ENCODE assay signal across 19 cellular contexts in genomic region chr21:34037446-34037845, GRCh38. TPM values are rescaled to one million over a fixed set of nuclear protein-coding genes. Genes with fewer than 3 reads are reported as not detected.
A peak's percentile ranks its signal among the peaks of the same experiment; 100 is the strongest.
DNase-seq lines count a peak whose midpoint lies in the region; ATAC-seq, FAIRE-seq and TF ChIP-seq lines count a peak whose summit lies in the region.
"Had no signal": no experiment of that assay in that cellular context is flagged by ENCODE, and none has a peak within 500 bp of the region (broad histone marks: within the 10 kb centered on the region; RNA-seq: fewer than 3 reads in every experiment).

No MANE protein-coding gene starts in this region.

- no peak for TF ChIP-seq EP300 in tibial nerve (IDR thresholded peaks at IDR 0.05)

- POLR2A ChIA-PET in CD8-positive, alpha-beta T cell (lab: Charles Lee), result no interaction called here

- CTCF ChIA-PET in CD8-positive, alpha-beta T cell (lab: Charles Lee), result no interaction called here

- peak overlapping the region; percentile 70 for H2AFZ ChIP-seq in astrocyte (ENCODE audit: low read depth, low read length)

- H3K36me3 ChIP-seq in astrocyte (ENCODE audit: insufficient read depth, low read length) (no peaks in the 10 kb centered on the region), tibial nerve (no peaks in the 10 kb centered on the region)
- H3K36me3 ChIP-seq in CD8-positive, alpha-beta T cell (ENCODE audit: insufficient read depth, low read length), result no peaks in the 10 kb centered on the region
- H3K36me3 ChIP-seq: heart right ventricle, Peyer's patch, stomach had no signal

- H3K27me3 Mint-ChIP-seq in astrocyte (ENCODE audit: low read depth, unreplicated experiment), result no peaks in the 10 kb centered on the region
- H3K27me3 Mint-ChIP-seq in CD8-positive, alpha-beta T cell (ENCODE audit: low read depth), result no peaks in the 10 kb centered on the region
- H3K27me3 Mint-ChIP-seq: CD4-positive, alpha-beta T cell had no signal

- H3K4me2 ChIP-seq in astrocyte (ENCODE audit: low read length), result peak overlapping the region; percentile 67

- H3K27me3 ChIP-seq in astrocyte (ENCODE audit: insufficient read depth, low read length) (no peaks in the 10 kb centered on the region), foreskin keratinocyte (no peaks in the 10 kb centered on the region), tibial nerve (no peaks in the 10 kb centered on the region)
- no peaks in the 10 kb centered on the region for H3K27me3 ChIP-seq in CD8-positive, alpha-beta T cell (ENCODE audit: insufficient read depth, low read length)
- H3K27me3 ChIP-seq: Peyer's patch had no signal

- no peaks in the 10 kb centered on the region for H3K79me2 ChIP-seq in astrocyte (ENCODE audit: insufficient read depth, low read length)

- no peak for FAIRE-seq in astrocyte (lab: Jason Lieb, UNC)

- H3K4me1 Mint-ChIP-seq in astrocyte (ENCODE audit: low read depth, unreplicated experiment), result peaks cover 12% of the 10 kb centered on the region
- H3K4me1 Mint-ChIP-seq in CD8-positive, alpha-beta T cell (ENCODE audit: low read depth), result no peaks in the 10 kb centered on the region

- H3K4me3 ChIP-seq in astrocyte (ENCODE audit: insufficient read depth, low read depth, low read length) (no peak overlapping the region), skeletal muscle cell (ENCODE audit: low read depth, low read length) (no peak overlapping the region), tibial nerve (no peak overlapping the region)
- H3K4me3 ChIP-seq in CD8-positive, alpha-beta T cell (ENCODE audit: low read depth, low read length), result no peak overlapping the region
- H3K4me3 ChIP-seq: heart right ventricle, Peyer's patch, stomach had no signal

- ATAC-seq in foreskin keratinocyte, result peak; percentile 80
- ATAC-seq in CD8-positive, alpha-beta T cell, result no peak
- no peak for ATAC-seq in omental fat pad (ENCODE audit: low FRiP score)
- ATAC-seq: activated T-cell treated with anti-CD3 and anti-CD28 coated beads, Interleukin-2, amount 50 U/mL, for 4 hours; heart right ventricle had no signal

- H3K27ac Mint-ChIP-seq in astrocyte (ENCODE audit: unreplicated experiment), result peak overlapping the region; percentile 64
- no peak overlapping the region for H3K27ac Mint-ChIP-seq in CD8-positive, alpha-beta T cell
- H3K27ac Mint-ChIP-seq: CD4-positive, alpha-beta T cell had no signal

- H3K36me3 Mint-ChIP-seq in astrocyte (ENCODE audit: low read depth, unreplicated experiment), result peaks cover 1% of the 10 kb centered on the region
- no peaks in the 10 kb centered on the region for H3K36me3 Mint-ChIP-seq in CD8-positive, alpha-beta T cell

- H3K9me3 ChIP-seq in astrocyte (ENCODE audit: insufficient read depth, low read depth, low read length) (no peaks in the 10 kb centered on the region), tibial nerve (no peaks in the 10 kb centered on the region)
- no peaks in the 10 kb centered on the region for H3K9me3 ChIP-seq in CD8-positive, alpha-beta T cell (ENCODE audit: low read length)
- H3K9me3 ChIP-seq: heart right ventricle, Peyer's patch, stomach had no signal

- H3K4me1 ChIP-seq in astrocyte (ENCODE audit: insufficient read depth, low read length) (peaks cover 11% of the 10 kb centered on the region), foreskin keratinocyte (peaks cover 10% of the 10 kb centered on the region), tibial nerve (peaks cover 0 to 13% (median 3%) of the 10 kb centered on the region in 4 donors)
- H3K4me1 ChIP-seq in CD8-positive, alpha-beta T cell (ENCODE audit: insufficient read depth, low read length), result no peaks in the 10 kb centered on the region
- H3K4me1 ChIP-seq: heart right ventricle, Peyer's patch, stomach had no signal

- H3K9ac ChIP-seq in astrocyte (ENCODE audit: low read length), result peak overlapping the region; percentile 7

- peak overlapping the region; percentile 17 for H3K4me3 Mint-ChIP-seq in astrocyte (ENCODE audit: unreplicated experiment)
- H3K4me3 Mint-ChIP-seq in CD8-positive, alpha-beta T cell, result no peak overlapping the region
- H3K4me3 Mint-ChIP-seq: activated T-cell treated with anti-CD3 and anti-CD28 coated beads, Interleukin-2, amount 50 U/mL, for 4 hours; CD4-positive, alpha-beta T cell; neural crest cell had no signal

- DNase-seq in HPDE6-E6E7 (ENCODE audit: extremely low spot score) (peak; percentile 81), astrocyte (ENCODE audit: low read depth) (peak; percentile 91), foreskin keratinocyte (peak; percentile 58 to 76), skeletal muscle cell (ENCODE audit: low read depth) (peak; percentile 50), C1 segment of cervical spinal cord (lab: John Stamatoyannopoulos, UW) (no peak), tibial nerve (ENCODE audit: low spot score in 2 of 2) (no peak), omental fat pad (ENCODE audit: low spot score) (no peak)
- no peak for DNase-seq in CD8-positive, alpha-beta T cell
- DNase-seq: activated T-cell treated with anti-CD3 and anti-CD28 coated beads, Interleukin-2, amount 50 U/mL, for 4 hours; anterior cingulate cortex; CD4-positive, alpha-beta T cell; effector CD8-positive, alpha-beta T cell; GF-D8; heart right ventricle; NCI-H187; NCI-H510A treated with DMSO at 0.1 percent for 48 hours; Peyer's patch; stomach had no signal

- WGBS in tibial nerve, 2 donors, result 83% methylated on average over 6 of the region's 6 CpGs

- TF ChIP-seq CTCF in astrocyte (IDR thresholded peaks at IDR 0.05; ENCODE audit: insufficient read depth, low read depth, low read length) (no peak), foreskin keratinocyte (conservative IDR thresholded peaks at IDR 0.05) (no peak), tibial nerve (IDR thresholded peaks at IDR 0.05) (no peak), omental fat pad (IDR thresholded peaks at IDR 0.05) (no peak)
- no peak for TF ChIP-seq CTCF in CD8-positive, alpha-beta T cell (IDR thresholded peaks at IDR 0.05)

- TF ChIP-seq POLR2A in tibial nerve (IDR thresholded peaks at IDR 0.05), result no peak

- peaks cover 7% of the 10 kb centered on the region for H3K9me3 Mint-ChIP-seq in astrocyte (ENCODE audit: unreplicated experiment)
- H3K9me3 Mint-ChIP-seq in CD8-positive, alpha-beta T cell, result no peaks in the 10 kb centered on the region
- H3K9me3 Mint-ChIP-seq: activated T-cell treated with anti-CD3 and anti-CD28 coated beads, Interleukin-2, amount 50 U/mL, for 4 hours; CD4-positive, alpha-beta T cell had no signal

- no peaks in the 10 kb centered on the region for H4K20me1 ChIP-seq in astrocyte (ENCODE audit: insufficient read depth, low read length)

- peak overlapping the region; percentile 73 for H3K27ac ChIP-seq in astrocyte (ENCODE audit: low read depth, low read length)
- peak overlapping the region; percentile 60 for H3K27ac ChIP-seq in foreskin keratinocyte
- no peak overlapping the region for H3K27ac ChIP-seq in tibial nerve
- H3K27ac ChIP-seq in CD8-positive, alpha-beta T cell (ENCODE audit: low read depth, low read length), result no peak overlapping the region
- H3K27ac ChIP-seq: heart right ventricle, Peyer's patch, stomach had no signal

- intact Hi-C loops in CD8-positive, alpha-beta T cell (cut with DNase I, micrococcal nuclease), result no loop called here

RNA-seq across cellular contexts. Expression of gene MRPS6, which starts 35.9 kb away (rescaled TPM):
- total RNA-seq in astrocyte (57.8 and 67.5 TPM in 2 replicates), foreskin keratinocyte (34.3 and 43.0 TPM in 2 replicates), tibial nerve (10 to 100 TPM; 57.9 to 69.6 (median 61.2) TPM), omental fat pad (10 to 100 TPM; 25.4 to 28.0 (median 26.1) TPM)
- 60.0 and 69.8 TPM in 2 replicates for polyA plus RNA-seq in foreskin keratinocyte
- 10 to 100 TPM; 14.3 to 15.4 TPM for total RNA-seq in CD8-positive, alpha-beta T cell

RNA-seq across cellular contexts. Expression of gene SLC5A3, which starts 35.9 kb away (rescaled TPM):
- total RNA-seq in astrocyte, result 17.8 and 22.1 TPM in 2 replicates
- 8.3 and 8.6 TPM in 2 replicates for total RNA-seq in foreskin keratinocyte
- polyA plus RNA-seq in foreskin keratinocyte, result 0.77 and 1.0 TPM in 2 replicates
- 10 to 100 TPM; 38.1 to 74.5 (median 44.9) TPM for total RNA-seq in tibial nerve
- 1 to 10 TPM; 4.6 to 5.2 TPM for total RNA-seq in CD8-positive, alpha-beta T cell
- 10 to 100 TPM; 14.3 to 30.1 (median 20.2) TPM for total RNA-seq in omental fat pad

Comparison
In these comparisons a context has a peak if more than half of its experiments do, and no peak if none do; other contexts are left out.
1. DNase-seq: peak in HPDE6-E6E7 (single experiment), astrocyte (single experiment), foreskin keratinocyte (2 of 2) and skeletal muscle cell (single experiment); none in C1 segment of cervical spinal cord (0 of 14), tibial nerve (0 of 2), CD8-positive, alpha-beta T cell (0 of 7) and omental fat pad (single experiment).
2. H3K27ac ChIP-seq: peak in astrocyte (single experiment) and foreskin keratinocyte (single experiment); none in tibial nerve (0 of 4) and CD8-positive, alpha-beta T cell (single experiment).